8 cellular contexts compared by ENCODE assay signal in the genomic region with DNA sequence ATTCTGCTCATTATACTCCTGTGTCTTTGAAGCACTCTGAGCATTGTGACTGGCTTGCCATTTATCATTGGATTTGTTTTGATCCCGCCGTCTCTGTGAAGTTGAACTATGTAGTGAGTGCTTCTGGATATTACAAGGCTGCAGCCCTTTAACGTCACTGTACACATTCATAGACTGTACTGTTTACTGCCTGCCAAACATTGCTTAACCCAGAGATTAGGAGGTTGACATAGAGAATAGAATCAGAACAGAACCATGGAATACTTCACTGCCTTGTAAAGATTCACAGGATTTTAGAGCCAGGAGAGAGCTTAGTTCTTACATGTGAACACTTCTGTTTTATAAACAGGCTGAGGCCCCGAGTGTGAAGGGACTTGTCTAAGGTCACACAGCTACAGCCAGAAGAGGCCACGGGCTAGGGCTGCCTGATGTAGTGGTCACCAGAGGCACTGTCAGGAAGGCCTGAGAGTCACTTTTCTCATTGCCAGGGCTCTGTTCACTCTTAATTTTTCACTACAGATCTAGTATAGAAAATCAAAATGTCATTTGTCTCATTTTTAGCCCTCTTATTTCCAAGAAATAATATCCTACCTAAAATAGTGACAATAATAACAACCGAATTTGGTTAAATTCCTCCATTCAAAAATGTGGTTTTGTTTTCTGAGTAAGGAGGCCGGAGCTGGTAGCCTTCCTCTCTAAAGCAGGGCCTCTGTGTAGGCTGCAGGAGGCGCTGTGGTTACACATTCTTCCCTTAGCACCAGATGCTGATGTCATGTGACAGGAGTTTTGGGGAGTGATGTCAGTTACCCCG.
A peak's percentile ranks its signal among the peaks of the same experiment; 100 is the strongest.
DNase-seq lines count a peak whose midpoint lies in the region.

No MANE protein-coding gene starts in this region.

- no peak overlapping the region for H3K27ac Mint-ChIP-seq in T-helper 2 cell treated with Interferon-gamma antibody and Interleukin-4, amounts not matched to agents 5 μg/mL and 100 μg/mL, for 36 hours

- H3K27ac ChIP-seq in caudate nucleus (ENCODE audit: low read depth, low read length), result no peak overlapping the region

- H3K27me3 Mint-ChIP-seq in T-helper 2 cell treated with Interferon-gamma antibody and Interleukin-4, amounts not matched to agents 5 μg/mL and 100 μg/mL, for 36 hours (ENCODE audit: low read depth), result no peaks in the 10 kb centered on the region

- peak; percentile 71 for DNase-seq in activated effector memory CD4-positive, alpha-beta T cell treated with anti-CD3 and anti-CD28 coated beads, Interleukin-2, amount 50 U/mL, for 16 hours
- DNase-seq in activated effector memory CD4-positive, alpha-beta T cell treated with Interleukin-2 at 50 U/mL for 16 hours, result no peak
- DNase-seq in HT-29 (ENCODE audit: low spot score) (peak; percentile 82), caudate nucleus (lab: John Stamatoyannopoulos, UW) (peak in 43 of 61 donors; percentile 5 to 71 (median 31)), left kidney (ENCODE audit: low read depth, low spot score) (peak; percentile 69), mesenteric fat pad (ENCODE audit: low spot score) (no peak)
- DNase-seq in T-helper 2 cell treated with Interferon-gamma antibody and Interleukin-4, amounts not matched to agents 5 μg/mL and 100 μg/mL, for 36 hours (ENCODE audit: low spot score), result peak; percentile 32
- DNase-seq in stimulated activated CD4-positive, alpha-beta T cell treated with anti-CD3 and anti-CD28 coated beads, Interleukin-4, amount 100 ng/mL, for 48 hours (ENCODE audit: low read depth in 2 of 2), result peak; percentile 22 to 34

- H3K9me3 Mint-ChIP-seq in T-helper 2 cell treated with Interferon-gamma antibody and Interleukin-4, amounts not matched to agents 5 μg/mL and 100 μg/mL, for 36 hours, result no peaks in the 10 kb centered on the region

- peaks cover 75% of the 10 kb centered on the region for H3K36me3 Mint-ChIP-seq in T-helper 2 cell treated with Interferon-gamma antibody and Interleukin-4, amounts not matched to agents 5 μg/mL and 100 μg/mL, for 36 hours (ENCODE audit: low read depth)

- peaks cover 10% of the 10 kb centered on the region for H3K4me1 Mint-ChIP-seq in T-helper 2 cell treated with Interferon-gamma antibody and Interleukin-4, amounts not matched to agents 5 μg/mL and 100 μg/mL, for 36 hours (ENCODE audit: low read depth)

- H3K4me3 Mint-ChIP-seq in T-helper 2 cell treated with Interferon-gamma antibody and Interleukin-4, amounts not matched to agents 5 μg/mL and 100 μg/mL, for 36 hours, result no peak overlapping the region

Comparison
In these comparisons a context has a peak if more than half of its experiments do, and no peak if none do; other contexts are left out.
1. DNase-seq: peak in activated effector memory CD4-positive, alpha-beta T cell treated with anti-CD3 and anti-CD28 coated beads, Interleukin-2, amount 50 U/mL, for 16 hours (single experiment), HT-29 (single experiment), T-helper 2 cell treated with Interferon-gamma antibody and Interleukin-4, amounts not matched to agents 5 μg/mL and 100 μg/mL, for 36 hours (single experiment), caudate nucleus (43 of 61), left kidney (single experiment) and stimulated activated CD4-positive, alpha-beta T cell treated with anti-CD3 and anti-CD28 coated beads, Interleukin-4, amount 100 ng/mL, for 48 hours (2 of 2); none in activated effector memory CD4-positive, alpha-beta T cell treated with Interleukin-2 at 50 U/mL for 16 hours (single experiment) and mesenteric fat pad (single experiment).